In genomic region chr3:139674585-139675260, GRCh38 we compare ENCODE assay signal across 28 cellular contexts.
"Had no signal": no experiment of that assay in that cellular context is flagged by ENCODE, and none has a peak within 500 bp of the region (broad histone marks: within the 10 kb centered on the region; RNA-seq: fewer than 3 reads in every experiment).

No MANE protein-coding gene starts in this region.

- H3K4me1 ChIP-seq: pancreas, prostate gland had no signal

- H3K27ac ChIP-seq: esophagus squamous epithelium, pancreas, prostate gland, skin epidermis had no signal

- DNase-seq: activated CD4-positive, alpha-beta memory T cell treated with anti-CD3 and anti-CD28 coated beads, Interleukin-2, amount 10 ng/mL, durations not matched to agents 7 days and 5 days; activated CD4-positive, alpha-beta T cell treated with anti-CD3 and anti-CD28 coated beads for 1 hour; activated CD4-positive, alpha-beta T cell treated with anti-CD3 and anti-CD28 coated beads, Interleukin-2, amount 10 ng/mL, durations not matched to agents 7 days and 5 days; activated CD8-positive, alpha-beta memory T cell treated with anti-CD3 and anti-CD28 coated beads, Interleukin-2, amount 50 U/mL, for 48 hours; activated gamma-delta T cell treated with Interleukin-2 at 50 U/mL for 16 hours; activated naive CD4-positive, alpha-beta T cell treated with anti-CD3 and anti-CD28 coated beads, Interleukin-2, amount 50 U/mL, for 16 hours; activated T-cell treated with anti-CD3 and anti-CD28 coated beads, Interleukin-2, amount 50 U/mL, for 24 hours; amniotic stem cell; effector memory CD8-positive, alpha-beta T cell; esophagus squamous epithelium; glutamatergic neuron; left cardiac atrium; left ventricle myocardium superior; pancreas; retina; stimulated activated CD4-positive, alpha-beta T cell treated with anti-CD3 and anti-CD28 coated beads, Interleukin-12 subunit alpha, Interleukin-12 subunit beta, amount 100 ng/mL, for 4 hours; stimulated activated CD4-positive, alpha-beta T cell treated with anti-CD3 and anti-CD28 coated beads, Interleukin-4, amount 100 ng/mL, for 1 hour; stimulated activated naive CD8-positive, alpha-beta T cell treated with anti-CD3 and anti-CD28 coated beads, Interleukin-15, amount 100 ng/mL, for 72 hours; SW 1271; T-helper 2 cell had no signal

- FAIRE-seq: colon, endothelial cell of umbilical vein, frontal cortex, pancreas had no signal

- H3K9me3 ChIP-seq: esophagus squamous epithelium, pancreas, prostate gland had no signal

- H3K36me3 ChIP-seq: esophagus squamous epithelium, pancreas, prostate gland had no signal

- H3K4me3 ChIP-seq: esophagus squamous epithelium, pancreas, prostate gland, skin epidermis had no signal

- ATAC-seq: activated T-helper 17 cell treated with anti-CD3 and anti-CD28 coated beads, Interleukin-2, amount 50 U/mL, for 72 hours; effector memory CD8-positive, alpha-beta T cell; left cardiac atrium; left ventricle myocardium superior; pancreas; sciatic nerve; stimulated activated effector memory CD8-positive, alpha-beta T cell treated with anti-CD3 and anti-CD28 coated beads, Interleukin-12 subunit alpha, Interleukin-12 subunit beta, amount 100 ng/mL, for 72 hours; stimulated activated naive CD8-positive, alpha-beta T cell treated with anti-CD3 and anti-CD28 coated beads, Interleukin-15, amount 100 ng/mL, for 72 hours had no signal

- H3K27me3 ChIP-seq: esophagus squamous epithelium, pancreas had no signal
